ENCODE assay signal across 24 cellular contexts in genomic region chr6:6907286-6907685, GRCh38.
"Had no signal": no experiment of that assay in that cellular context is flagged by ENCODE, and none has a peak within 500 bp of the region (broad histone marks: within the 10 kb centered on the region; RNA-seq: fewer than 3 reads in every experiment).

No MANE protein-coding gene starts in this region.

- H3K4me3 Mint-ChIP-seq: memory B cell; natural killer cell; neural crest cell; stimulated activated naive B cell treated with anti-CD40 and anti-IgM and Interleukin-4, amounts not matched to agents 10 μg/mL and 1 μg/mL and 100 μg/mL, for 72 hours; stimulated activated naive CD8-positive, alpha-beta T cell treated with anti-CD3 and anti-CD28 coated beads, Interleukin-15, Interleukin-2, amounts not matched to agents 100 ng/mL and 50 ng/mL, for 24 hours had no signal

- H3K27me3 ChIP-seq: heart left ventricle, hepatocyte, right lobe of liver, tibial nerve, upper lobe of left lung had no signal

- H3K27ac ChIP-seq: dorsolateral prefrontal cortex, epithelial cell of prostate, gastroesophageal sphincter, heart left ventricle, hepatocyte, prostate gland, right lobe of liver, thoracic aorta, tibial nerve, upper lobe of left lung had no signal

- H3K36me3 Mint-ChIP-seq: memory B cell; natural killer cell; stimulated activated naive B cell treated with anti-CD40 and anti-IgM and Interleukin-4, amounts not matched to agents 10 μg/mL and 1 μg/mL and 100 μg/mL, for 72 hours had no signal

- H3K36me3 ChIP-seq: gastroesophageal sphincter, heart left ventricle, prostate gland, right lobe of liver, thoracic aorta, tibial nerve, upper lobe of left lung had no signal

- DNase-seq: dorsolateral prefrontal cortex; effector CD4-positive, alpha-beta T cell; foreskin fibroblast; heart left ventricle; kidney; natural killer cell; right lobe of liver; small intestine; stimulated activated CD4-positive, alpha-beta T cell treated with anti-CD3 and anti-CD28 coated beads, Interleukin-15, amount 100 ng/mL, for 24 hours; stimulated activated CD4-positive, alpha-beta T cell treated with anti-CD3 and anti-CD28 coated beads, Interleukin-2, amount 100 ng/mL, for 48 hours; stimulated activated naive B cell treated with anti-CD40 and anti-IgM and Interleukin-4, amounts not matched to agents 10 μg/mL and 1 μg/mL and 100 μg/mL, for 72 hours; upper lobe of left lung had no signal

- H3K4me1 Mint-ChIP-seq: memory B cell; natural killer cell; stimulated activated naive B cell treated with anti-CD40 and anti-IgM and Interleukin-4, amounts not matched to agents 10 μg/mL and 1 μg/mL and 100 μg/mL, for 72 hours had no signal

- H3K4me3 ChIP-seq: dorsolateral prefrontal cortex, gastroesophageal sphincter, heart left ventricle, hepatocyte, lung, prostate gland, right lobe of liver, thoracic aorta, tibial nerve, upper lobe of left lung had no signal

- ATAC-seq: esophagus mucosa; gastroesophageal sphincter; heart left ventricle; left lobe of liver; natural killer cell; stimulated activated naive B cell treated with anti-CD40 and anti-IgM and Interleukin-4, amounts not matched to agents 10 μg/mL and 1 μg/mL and 100 μg/mL, for 72 hours had no signal

- H3K4me2 ChIP-seq: hepatocyte had no signal

- H3K9me3 Mint-ChIP-seq: memory B cell; natural killer cell; neural crest cell; stimulated activated naive B cell treated with anti-CD40 and anti-IgM and Interleukin-4, amounts not matched to agents 10 μg/mL and 1 μg/mL and 100 μg/mL, for 72 hours; stimulated activated naive CD8-positive, alpha-beta T cell treated with anti-CD3 and anti-CD28 coated beads, Interleukin-15, Interleukin-2, amounts not matched to agents 100 ng/mL and 50 ng/mL, for 24 hours had no signal

- H2AFZ ChIP-seq: hepatocyte had no signal

- H3K27ac Mint-ChIP-seq: memory B cell; natural killer cell; stimulated activated naive B cell treated with anti-CD40 and anti-IgM and Interleukin-4, amounts not matched to agents 10 μg/mL and 1 μg/mL and 100 μg/mL, for 72 hours; stimulated activated naive CD8-positive, alpha-beta T cell treated with anti-CD3 and anti-CD28 coated beads, Interleukin-15, Interleukin-2, amounts not matched to agents 100 ng/mL and 50 ng/mL, for 24 hours had no signal

- H3K79me2 ChIP-seq: hepatocyte had no signal

- H3K4me1 ChIP-seq: prostate gland, right lobe of liver, tibial nerve, upper lobe of left lung had no signal

- H3K9me3 ChIP-seq: gastroesophageal sphincter, heart left ventricle, prostate gland, right lobe of liver, thoracic aorta, tibial nerve, upper lobe of left lung had no signal
